8 cellular contexts compared by ENCODE assay signal in genomic region chr12:6752931-6753771, GRCh38. TPM values are rescaled to one million over a fixed set of nuclear protein-coding genes. Genes with fewer than 3 reads are reported as not detected.
DNase-seq lines count a peak whose midpoint lies in the region; ATAC-seq and TF ChIP-seq lines count a peak whose summit lies in the region.

A gene with protein sequence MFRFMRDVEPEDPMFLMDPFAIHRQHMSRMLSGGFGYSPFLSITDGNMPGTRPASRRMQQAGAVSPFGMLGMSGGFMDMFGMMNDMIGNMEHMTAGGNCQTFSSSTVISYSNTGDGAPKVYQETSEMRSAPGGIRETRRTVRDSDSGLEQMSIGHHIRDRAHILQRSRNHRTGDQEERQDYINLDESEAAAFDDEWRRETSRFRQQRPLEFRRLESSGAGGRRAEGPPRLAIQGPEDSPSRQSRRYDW (minus strand): TSS chr12:6753141. CDS start chr12:6752334, 807 bp downstream.

- H3K27me3 ChIP-seq in liver (ENCODE audit: control insufficient read depth in 4 of 4, insufficient read depth in 4 of 4, low read length in 3 of 4) = no peaks in the 10 kb centered on the region

- TF ChIP-seq CTCF in liver (IDR thresholded peaks at IDR 0.05; ENCODE audit: low read depth, low read length, missing input control) = peak; percentile 98

- TF ChIP-seq RAD21 in liver (IDR thresholded peaks at IDR 0.05) = no peak

- peaks cover 14 to 27% (median 25%) of the 10 kb centered on the region in 4 donors for H3K36me3 ChIP-seq in liver (ENCODE audit: control insufficient read depth in 4 of 4, insufficient read depth in 3 of 4, low read depth in 1 of 4, low read length in 3 of 4)

- peak within 1 kb of the TSS; percentile 94 to 97 for H3K9ac ChIP-seq in liver (ENCODE audit: low read depth in 1 of 2, low read length in 2 of 2)

- H3K27ac ChIP-seq in liver (ENCODE audit: low read depth in 1 of 2, low read length in 2 of 2) = peak within 1 kb of the TSS; percentile 99

- DNase-seq in CD1c-positive myeloid dendritic cell (ENCODE audit: extremely low spot score) (peak; percentile 98), NCI-H82 (lab: John Stamatoyannopoulos, UW) (peak; percentile 99), dermis microvascular lymphatic vessel endothelial cell (ENCODE audit: low read depth in 2 of 2) (peak; percentile 98 to 99)
- peak; percentile 99 for DNase-seq in activated CD4-positive, alpha-beta T cell treated with anti-CD3 and anti-CD28 coated beads, Interleukin-2, amount 50 U/mL, for 48 hours
- peak; percentile 98 for DNase-seq in stimulated activated CD4-positive, alpha-beta T cell treated with anti-CD3 and anti-CD28 coated beads, Interleukin-4, amount 100 ng/mL, for 24 hours

- no peaks in the 10 kb centered on the region for H3K9me3 ChIP-seq in liver (ENCODE audit: control insufficient read depth in 4 of 4, low read length in 3 of 4)

- under 1% methylated on average over 61 of the region's 61 CpGs for WGBS in liver

- H3K4me1 ChIP-seq in liver (ENCODE audit: control insufficient read depth in 4 of 4, insufficient read depth in 4 of 4, low read length in 3 of 4) = peaks cover 0 to 24% (median 20%) of the 10 kb centered on the region in 4 donors

- peak within 1 kb of the TSS; percentile 73 to 92 (median 87) for H3K4me3 ChIP-seq in liver (ENCODE audit: low read depth in 1 of 3, low read length in 3 of 3)

- peak; percentile 81 for ATAC-seq in GM19397 (IDR thresholded peaks at IDR 0.05; ENCODE audit: unreplicated experiment)
- ATAC-seq in HG03571 (IDR thresholded peaks at IDR 0.05; ENCODE audit: unreplicated experiment) = peak; percentile 84

TF ChIP-seq in liver, 16 proteins besides CTCF, POLR2A, EP300 and RAD21:
- TF ChIP-seq EGR1 (IDR thresholded peaks at IDR 0.05; ENCODE audit: low read depth in 2 of 2) (peak; percentile 79 to 90), HNF4A (conservative IDR thresholded peaks at IDR 0.05) (peak in 1 of 2 donors; percentile 47), MAX (IDR thresholded peaks at IDR 0.05) (no peak), YY1 (IDR thresholded peaks at IDR 0.05) (peak; percentile 66), TAF1 (conservative IDR thresholded peaks at IDR 0.05) (peak; percentile 55), FOXA2 (IDR thresholded peaks at IDR 0.05) (no peak), GABPA (IDR thresholded peaks at IDR 0.05 in 1 of 2, conservative IDR thresholded peaks at IDR 0.05 in 1 of 2) (peak; percentile 48 to 87), JUND (IDR thresholded peaks at IDR 0.05) (no peak), HNF4G (IDR thresholded peaks at IDR 0.05) (no peak), NR2F2 (IDR thresholded peaks at IDR 0.05) (no peak), FOXA1 (IDR thresholded peaks at IDR 0.05) (no peak), SP1 (IDR thresholded peaks at IDR 0.05) (peak; percentile 45), ZBTB33 (IDR thresholded peaks at IDR 0.05) (no peak), RXRA (IDR thresholded peaks at IDR 0.05) (no peak)
- TF ChIP-seq, protein P1, sequence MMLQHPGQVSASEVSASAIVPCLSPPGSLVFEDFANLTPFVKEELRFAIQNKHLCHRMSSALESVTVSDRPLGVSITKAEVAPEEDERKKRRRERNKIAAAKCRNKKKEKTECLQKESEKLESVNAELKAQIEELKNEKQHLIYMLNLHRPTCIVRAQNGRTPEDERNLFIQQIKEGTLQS (IDR thresholded peaks at IDR 0.05) = peak; percentile 47
- TF ChIP-seq, protein P2, sequence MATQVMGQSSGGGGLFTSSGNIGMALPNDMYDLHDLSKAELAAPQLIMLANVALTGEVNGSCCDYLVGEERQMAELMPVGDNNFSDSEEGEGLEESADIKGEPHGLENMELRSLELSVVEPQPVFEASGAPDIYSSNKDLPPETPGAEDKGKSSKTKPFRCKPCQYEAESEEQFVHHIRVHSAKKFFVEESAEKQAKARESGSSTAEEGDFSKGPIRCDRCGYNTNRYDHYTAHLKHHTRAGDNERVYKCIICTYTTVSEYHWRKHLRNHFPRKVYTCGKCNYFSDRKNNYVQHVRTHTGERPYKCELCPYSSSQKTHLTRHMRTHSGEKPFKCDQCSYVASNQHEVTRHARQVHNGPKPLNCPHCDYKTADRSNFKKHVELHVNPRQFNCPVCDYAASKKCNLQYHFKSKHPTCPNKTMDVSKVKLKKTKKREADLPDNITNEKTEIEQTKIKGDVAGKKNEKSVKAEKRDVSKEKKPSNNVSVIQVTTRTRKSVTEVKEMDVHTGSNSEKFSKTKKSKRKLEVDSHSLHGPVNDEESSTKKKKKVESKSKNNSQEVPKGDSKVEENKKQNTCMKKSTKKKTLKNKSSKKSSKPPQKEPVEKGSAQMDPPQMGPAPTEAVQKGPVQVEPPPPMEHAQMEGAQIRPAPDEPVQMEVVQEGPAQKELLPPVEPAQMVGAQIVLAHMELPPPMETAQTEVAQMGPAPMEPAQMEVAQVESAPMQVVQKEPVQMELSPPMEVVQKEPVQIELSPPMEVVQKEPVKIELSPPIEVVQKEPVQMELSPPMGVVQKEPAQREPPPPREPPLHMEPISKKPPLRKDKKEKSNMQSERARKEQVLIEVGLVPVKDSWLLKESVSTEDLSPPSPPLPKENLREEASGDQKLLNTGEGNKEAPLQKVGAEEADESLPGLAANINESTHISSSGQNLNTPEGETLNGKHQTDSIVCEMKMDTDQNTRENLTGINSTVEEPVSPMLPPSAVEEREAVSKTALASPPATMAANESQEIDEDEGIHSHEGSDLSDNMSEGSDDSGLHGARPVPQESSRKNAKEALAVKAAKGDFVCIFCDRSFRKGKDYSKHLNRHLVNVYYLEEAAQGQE (IDR thresholded peaks at IDR 0.05) = peak; percentile 79

RNA-seq across cellular contexts. Expression of the gene that starts here (rescaled TPM):
- total RNA-seq in dermis microvascular lymphatic vessel endothelial cell (76.4 and 115 TPM in 2 replicates), liver (100 to 1,000 TPM in 1 of 2 donors, 10 to 100 TPM in 1; 59.6 to 131 TPM)
- polyA plus RNA-seq in liver = 100 to 1,000 TPM; 194 to 235 TPM

Comparison
In these comparisons a context has a peak if more than half of its experiments do, and no peak if none do; other contexts are left out.
1. Peak in every context shown above with its lines: DNase-seq, ATAC-seq, H3K4me3 ChIP-seq and H3K27ac ChIP-seq.